23 cellular contexts compared by ENCODE assay signal in the genomic region with DNA sequence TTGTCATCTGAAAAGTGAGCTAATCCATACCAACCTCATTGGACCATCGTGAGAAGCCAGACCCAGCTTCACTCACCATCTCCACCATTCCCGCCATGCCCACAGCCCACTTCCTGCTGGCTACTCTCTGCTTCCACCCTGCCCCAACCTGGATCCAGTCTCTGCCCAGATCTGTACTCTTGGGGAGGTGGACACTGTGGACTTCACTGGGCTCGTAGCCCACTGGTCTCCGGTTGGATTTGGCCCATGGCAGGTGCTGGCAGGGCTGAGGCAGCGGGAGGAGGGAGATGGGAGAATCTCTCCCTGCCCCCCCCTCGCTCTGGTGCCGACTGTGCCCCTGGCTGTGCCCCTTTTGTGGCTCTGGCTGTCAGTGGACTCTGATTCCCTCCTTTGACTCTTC.
"Had no signal": no experiment of that assay in that cellular context is flagged by ENCODE, and none has a peak within 500 bp of the region (broad histone marks: within the 10 kb centered on the region; RNA-seq: fewer than 3 reads in every experiment).

No MANE protein-coding gene starts in this region.

- H3K27me3 ChIP-seq: brain microvascular endothelial cell, colonic mucosa, dorsolateral prefrontal cortex, esophagus muscularis mucosa, neural progenitor cell, right atrium auricular region, uterus had no signal

- FAIRE-seq: frontal cortex had no signal

- H3K27ac ChIP-seq: brain microvascular endothelial cell, colonic mucosa, esophagus muscularis mucosa, neural progenitor cell, psoas muscle, transverse colon, uterus had no signal

- ATAC-seq: activated CD4-positive, alpha-beta T cell treated with anti-CD3 and anti-CD28 coated beads for 36 hours; activated naive CD8-positive, alpha-beta T cell treated with anti-CD3 and anti-CD28 coated beads, Interleukin-2, amount 50 U/mL, for 24 hours; naive thymus-derived CD8-positive, alpha-beta T cell; psoas muscle; stimulated activated naive CD8-positive, alpha-beta T cell treated with anti-CD3 and anti-CD28 coated beads, Interleukin-15, Interleukin-2, amounts not matched to agents 100 U/mL and 50 U/mL, for 24 hours; WTC11 had no signal

- H3K4me1 ChIP-seq: colonic mucosa, psoas muscle, transverse colon, uterus had no signal

- H3K4me1 Mint-ChIP-seq: activated CD4-positive, alpha-beta T cell treated with anti-CD3 and anti-CD28 coated beads for 36 hours; activated naive CD8-positive, alpha-beta T cell treated with anti-CD3 and anti-CD28 coated beads, Interleukin-2, amount 50 U/mL, for 24 hours; mesothelial cell of epicardium; naive thymus-derived CD8-positive, alpha-beta T cell had no signal

- H3K4me3 ChIP-seq: colonic mucosa, dorsolateral prefrontal cortex, esophagus muscularis mucosa, neural progenitor cell, psoas muscle, right atrium auricular region, transverse colon, uterus had no signal

- DNase-seq: activated CD4-positive, alpha-beta T cell treated with anti-CD3 and anti-CD28 coated beads for 36 hours; activated CD4-positive, alpha-beta T cell treated with anti-CD3 and anti-CD28 coated beads, Interleukin-2, amount 50 U/mL, for 4 hours; activated effector memory CD4-positive, alpha-beta T cell treated with anti-CD3 and anti-CD28 coated beads, Interleukin-2, amount 50 U/mL, for 16 hours; activated naive CD4-positive, alpha-beta T cell treated with anti-CD3 and anti-CD28 coated beads, Interleukin-2, amount 50 U/mL, for 16 hours; activated naive CD8-positive, alpha-beta T cell treated with anti-CD3 and anti-CD28 coated beads, Interleukin-2, amount 50 U/mL, for 24 hours; brain microvascular endothelial cell; colonic mucosa; glutamatergic neuron; hippocampal formation; naive thymus-derived CD8-positive, alpha-beta T cell; psoas muscle; stimulated activated CD4-positive, alpha-beta T cell treated with anti-CD3 and anti-CD28 coated beads, Interleukin-4, amount 100 ng/mL, for 24 hours; stimulated activated naive CD8-positive, alpha-beta T cell treated with anti-CD3 and anti-CD28 coated beads, Interleukin-15, Interleukin-2, amounts not matched to agents 100 U/mL and 50 U/mL, for 24 hours; T-helper 9 cell; transverse colon; uterus had no signal

- H3K36me3 ChIP-seq: brain microvascular endothelial cell, colonic mucosa, esophagus muscularis mucosa, neural progenitor cell, right atrium auricular region, transverse colon, uterus had no signal

- H3K27ac Mint-ChIP-seq: activated CD4-positive, alpha-beta T cell treated with anti-CD3 and anti-CD28 coated beads for 36 hours; activated naive CD8-positive, alpha-beta T cell treated with anti-CD3 and anti-CD28 coated beads, Interleukin-2, amount 50 U/mL, for 24 hours; mesothelial cell of epicardium; naive thymus-derived CD8-positive, alpha-beta T cell; neural progenitor cell; WTC11 had no signal

- H3K9me3 ChIP-seq: colonic mucosa, esophagus muscularis mucosa, psoas muscle, right atrium auricular region, transverse colon, uterus had no signal

- H3K36me3 Mint-ChIP-seq: mesothelial cell of epicardium; naive thymus-derived CD8-positive, alpha-beta T cell; neural progenitor cell; WTC11 had no signal

- H3K9me3 Mint-ChIP-seq: activated naive CD8-positive, alpha-beta T cell treated with anti-CD3 and anti-CD28 coated beads, Interleukin-2, amount 50 U/mL, for 24 hours; mesothelial cell of epicardium; naive thymus-derived CD8-positive, alpha-beta T cell; neural progenitor cell; WTC11 had no signal

- H3K4me3 Mint-ChIP-seq: activated CD4-positive, alpha-beta T cell treated with anti-CD3 and anti-CD28 coated beads for 36 hours; activated naive CD8-positive, alpha-beta T cell treated with anti-CD3 and anti-CD28 coated beads, Interleukin-2, amount 50 U/mL, for 24 hours; mesothelial cell of epicardium; naive thymus-derived CD8-positive, alpha-beta T cell; neural progenitor cell; WTC11 had no signal
